Comparison of ENCODE assay signal across 6 cellular contexts in the genomic region with DNA sequence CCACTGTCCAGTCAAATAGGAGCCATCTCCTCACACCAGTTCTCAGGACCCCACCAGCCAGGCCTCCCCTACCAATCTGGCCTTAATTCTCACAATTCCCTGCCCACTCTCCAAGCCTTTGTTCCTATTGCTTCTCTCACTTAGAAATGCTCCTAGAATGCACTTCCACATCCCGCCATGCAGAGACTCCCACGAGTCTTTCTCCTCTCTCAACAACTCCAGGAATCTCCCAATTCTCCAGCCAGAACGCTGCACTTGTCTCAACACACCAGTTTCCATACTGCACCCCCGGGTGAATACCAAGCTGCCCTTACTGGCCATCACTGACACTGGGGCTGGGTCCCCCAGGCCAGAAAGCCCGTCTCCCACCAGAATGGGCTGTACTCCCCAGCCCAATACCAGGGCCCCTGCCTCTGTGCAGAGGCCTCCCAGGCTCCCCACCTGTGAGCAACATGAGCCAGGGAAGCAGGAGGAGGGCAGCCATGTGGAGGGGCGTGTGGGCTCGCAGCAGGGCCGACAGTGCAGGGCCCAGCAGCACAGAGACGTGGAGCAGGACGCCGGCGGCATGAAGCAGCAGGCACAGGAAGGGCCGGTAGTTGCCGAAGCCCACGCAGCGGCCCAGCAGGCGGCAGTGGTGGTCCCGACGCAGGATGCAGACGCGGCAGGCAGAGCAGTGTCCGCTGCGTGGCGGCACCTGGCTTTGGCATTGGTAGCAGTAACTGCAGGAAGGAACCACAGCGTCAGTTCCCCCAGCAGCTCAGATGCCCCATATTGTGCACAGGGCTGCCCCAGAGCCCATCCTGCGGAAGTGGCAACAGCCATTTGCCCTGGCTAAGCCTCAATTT. TPM values are rescaled to one million over a fixed set of nuclear protein-coding genes. Genes with fewer than 3 reads are reported as not detected.
DNase-seq lines count a peak whose midpoint lies in the region; ATAC-seq and TF ChIP-seq lines count a peak whose summit lies in the region.

No MANE protein-coding gene starts in this region.

- no peaks in the 10 kb centered on the region for H3K9me3 ChIP-seq in fibroblast of lung (ENCODE audit: control insufficient read depth, insufficient read depth, low read depth, low read length)

- no peaks in the 10 kb centered on the region for H4K20me1 ChIP-seq in fibroblast of lung (ENCODE audit: control insufficient read depth, extremely low read depth, insufficient read depth, low read length)

- peak overlapping the region; percentile 30 for H3K4me2 ChIP-seq in fibroblast of lung (ENCODE audit: extremely low read depth, insufficient read depth, low read length)

- peaks cover 8% of the 10 kb centered on the region for H3K4me1 ChIP-seq in fibroblast of lung (ENCODE audit: control insufficient read depth, extremely low read depth, insufficient read depth, low read length)

- H3K27me3 ChIP-seq in fibroblast of lung (ENCODE audit: control insufficient read depth, insufficient read depth, low read length) = peaks cover 8% of the 10 kb centered on the region

- no peak for ATAC-seq in GM21723 (IDR thresholded peaks at IDR 0.05; ENCODE audit: unreplicated experiment)

- H3K4me3 ChIP-seq in fibroblast of lung (replicated peaks in 1 of 4; ENCODE audit: control extremely low read depth in 1 of 4, insufficient read depth in 1 of 4, low read depth in 3 of 4, low read length in 4 of 4) = peak overlapping the region in 1 of 4 experiments; percentile 12

- H3K27ac ChIP-seq in fibroblast of lung (ENCODE audit: insufficient read depth, low read length) = no peak overlapping the region

- no peaks in the 10 kb centered on the region for H3K79me2 ChIP-seq in fibroblast of lung (ENCODE audit: control insufficient read depth, insufficient read depth, low read length)

- peak; percentile 34 for DNase-seq in activated CD4-positive, alpha-beta T cell treated with anti-CD3 and anti-CD28 coated beads for 1 hour
- DNase-seq in fibroblast of lung (ENCODE audit: low read depth in 2 of 2) = peak; percentile 47 to 64
- DNase-seq in stimulated activated CD8-positive, alpha-beta memory T cell treated with anti-CD3 and anti-CD28 coated beads, Interleukin-12 subunit alpha, Interleukin-12 subunit beta, amount 100 ng/mL, for 4 hours (ENCODE audit: low read depth) = peak; percentile 37
- DNase-seq in SW 1271 (lab: John Stamatoyannopoulos, UW) = no peak

- H2AFZ ChIP-seq in fibroblast of lung (ENCODE audit: low read length) = peak overlapping the region; percentile 4

- TF ChIP-seq CTCF in GM12874 (IDR thresholded peaks at IDR 0.05; ENCODE audit: insufficient read depth, low read depth, low read length) (peak; percentile 70), fibroblast of lung (conservative IDR thresholded peaks at IDR 0.05 in 1 of 2, IDR thresholded peaks at IDR 0.05 in 1 of 2; ENCODE audit: low read depth in 1 of 2, low read length in 2 of 2) (peak; percentile 39 to 63)

- H3K36me3 ChIP-seq in fibroblast of lung (ENCODE audit: control insufficient read depth, insufficient read depth, low read length) = peaks cover 4% of the 10 kb centered on the region

- no peak overlapping the region for H3K9ac ChIP-seq in fibroblast of lung (ENCODE audit: insufficient read depth, low read length)

RNA-seq across cellular contexts. Expression of a gene that starts 2.4 kb away (rescaled TPM):
- total RNA-seq in fibroblast of lung = 8.7 and 11.6 TPM in 2 replicates
- 5.1 and 6.0 TPM in 2 replicates for polyA plus RNA-seq in fibroblast of lung
- polyA plus RNA-seq in fibroblast of lung (2012) = 6.4 and 6.9 TPM in 2 replicates
- polyA minus RNA-seq in fibroblast of lung (ENCODE audit: low replicate concordance) = 6.2 and 10.4 TPM in 2 replicates

RNA-seq across cellular contexts. Expression of a gene that starts 3.2 kb away (rescaled TPM):
- under 0.01 TPM in 1 of 2 replicates, not detected in the other for total RNA-seq in fibroblast of lung
- 0.02 TPM in 1 of 2 replicates, not detected in the other for polyA plus RNA-seq in fibroblast of lung
- 0.03 TPM in 1 of 2 replicates, not detected in the other for polyA plus RNA-seq in fibroblast of lung (2012)
- polyA minus RNA-seq in fibroblast of lung (ENCODE audit: low replicate concordance) = 0.22 TPM in 1 of 2 replicates, not detected in the other

RNA-seq across cellular contexts. Expression of a gene that starts 24.9 kb away (rescaled TPM):
- 26.6 and 55.0 TPM in 2 replicates for total RNA-seq in fibroblast of lung
- polyA plus RNA-seq in fibroblast of lung = 8.6 and 17.1 TPM in 2 replicates
- 9.1 and 19.1 TPM in 2 replicates for polyA plus RNA-seq in fibroblast of lung (2012)
- polyA minus RNA-seq in fibroblast of lung (ENCODE audit: low replicate concordance) = 1.3 and 18.1 TPM in 2 replicates

RNA-seq across cellular contexts. Expression of a gene that starts 33.0 kb away (rescaled TPM):
- 20.3 and 20.5 TPM in 2 replicates for total RNA-seq in fibroblast of lung
- 11.6 and 16.5 TPM in 2 replicates for polyA plus RNA-seq in fibroblast of lung
- 9.9 and 11.7 TPM in 2 replicates for polyA plus RNA-seq in fibroblast of lung (2012)
- polyA minus RNA-seq in fibroblast of lung (ENCODE audit: low replicate concordance) = 45.3 and 60.9 TPM in 2 replicates

RNA-seq across cellular contexts. Expression of a gene that starts 49.4 kb away (rescaled TPM):
- 0.26 and 0.33 TPM in 2 replicates for total RNA-seq in fibroblast of lung
- polyA plus RNA-seq in fibroblast of lung = 0.11 and 0.15 TPM in 2 replicates
- 0.21 and 0.24 TPM in 2 replicates for polyA plus RNA-seq in fibroblast of lung (2012)
- polyA minus RNA-seq in fibroblast of lung (ENCODE audit: low replicate concordance) = 0.43 TPM in 1 of 2 replicates, not detected in the other

Comparison
In these comparisons a context has a peak if more than half of its experiments do, and no peak if none do; other contexts are left out.
1. DNase-seq: peak in activated CD4-positive, alpha-beta T cell treated with anti-CD3 and anti-CD28 coated beads for 1 hour (single experiment), fibroblast of lung (2 of 2) and stimulated activated CD8-positive, alpha-beta memory T cell treated with anti-CD3 and anti-CD28 coated beads, Interleukin-12 subunit alpha, Interleukin-12 subunit beta, amount 100 ng/mL, for 4 hours (single experiment); none in SW 1271 (0 of 2).